8 cellular contexts compared by ENCODE assay signal in genomic region chr20:34824861-34825529, GRCh38. TPM values are rescaled to one million over a fixed set of nuclear protein-coding genes. Genes with fewer than 3 reads are reported as not detected.
DNase-seq lines count a peak whose midpoint lies in the region; ATAC-seq and TF ChIP-seq lines count a peak whose summit lies in the region.

No MANE protein-coding gene starts in this region.

- DNase-seq in DMS79 (lab: John Stamatoyannopoulos, UW) (peak; percentile 21), IMR-90 (peak; percentile 28), T follicular helper cell (ENCODE audit: low read depth) (peak; percentile 52), adrenal gland (peak; percentile 32 to 68 (median 60)), left ventricle myocardium inferior (peak; percentile 68), progenitor cell of endocrine pancreas (ENCODE audit: low spot score, unreplicated experiment) (peak; percentile 73), ureter (ENCODE audit: low spot score) (peak; percentile 59)

- H3K4me3 Mint-ChIP-seq in progenitor cell of endocrine pancreas (ENCODE audit: low read depth), result peak overlapping the region; percentile 97

- H3K27me3 Mint-ChIP-seq in progenitor cell of endocrine pancreas, result peaks cover 3% of the 10 kb centered on the region

- in situ Hi-C loops in IMR-90 (cut with MboI; ENCODE audit: low sequenced_read_pairs), result loop anchor here (25.0 kb wide), 1 partner anchor 612 kb away; the partner anchor contains the start of gene GDF5

- peaks cover 39% of the 10 kb centered on the region for H4K20me1 ChIP-seq in IMR-90 (ENCODE audit: insufficient read depth, low read length)

- no TSS peak for BruUV-seq in IMR-90 (replicated peaks; lab: Mats Ljungman, UMichigan)

- H3K4ac ChIP-seq in IMR-90 (ENCODE audit: low read depth, low read length), result peak overlapping the region; percentile 98

- H3K9me1 ChIP-seq in IMR-90 (ENCODE audit: insufficient read depth, low read length), result peaks cover 18% of the 10 kb centered on the region

- H3K4me1 Mint-ChIP-seq in progenitor cell of endocrine pancreas (ENCODE audit: low read depth), result peaks cover 27% of the 10 kb centered on the region

- peak overlapping the region; percentile 88 for H3K4me2 ChIP-seq in IMR-90 (ENCODE audit: low read depth, low read length)

- H4K8ac ChIP-seq in IMR-90 (ENCODE audit: low read depth in 2 of 2, low read length in 2 of 2), result peak overlapping the region; percentile 72 to 93

- CTCF ChIA-PET in IMR-90 (lab: Yijun Ruan, JAX), result interaction anchor here (0.5 kb wide), 1 partner anchor 139 kb away, joined by 4 read pairs; no protein-coding TSS in a partner anchor

- H3K36me3 ChIP-seq in IMR-90 (ENCODE audit: control insufficient read depth, insufficient read depth, low read length), result no peaks in the 10 kb centered on the region
- H3K36me3 ChIP-seq in adrenal gland (replicated peaks in 1 of 2), result no peaks in the 10 kb centered on the region
- no peaks in the 10 kb centered on the region for H3K36me3 ChIP-seq in left ventricle myocardium inferior

- peak overlapping the region; percentile 98 for H3K14ac ChIP-seq in IMR-90 (replicated peaks; ENCODE audit: low read depth, low read length)

- no peak overlapping the region for H2BK20ac ChIP-seq in IMR-90 (ENCODE audit: low read depth, low read length)

- peak overlapping the region; percentile 91 for H2AK5ac ChIP-seq in IMR-90 (ENCODE audit: low read depth, low read length)

- POLR2A ChIA-PET in IMR-90 (lab: Charles Lee; ENCODE audit: unreplicated experiment), result no interaction called here

- H3K79me1 ChIP-seq in IMR-90 (ENCODE audit: low read depth in 1 of 2, low read length in 2 of 2), result peaks cover 17 to 50% of the 10 kb centered on the region in 2 experiments; a peak in 3 of 4 replicates

- intact Hi-C loops in IMR-90 (cut with micrococcal nuclease) (no loop called here), adrenal gland (cut with DNase I) (no loop called here), left ventricle myocardium inferior (cut with micrococcal nuclease) (no loop called here)

- peak overlapping the region; percentile 81 for H2BK5ac ChIP-seq in IMR-90 (ENCODE audit: low read depth, low read length, poor library complexity, severe bottlenecking)

- no peak for TF ChIP-seq RAD21 in IMR-90 (IDR thresholded peaks at IDR 0.05; ENCODE audit: low read length)

- no peaks in the 10 kb centered on the region for H3K9me3 ChIP-seq in IMR-90 (ENCODE audit: control insufficient read depth, insufficient read depth, low read length)
- no peaks in the 10 kb centered on the region for H3K9me3 ChIP-seq in adrenal gland (replicated peaks in 1 of 3)
- H3K9me3 ChIP-seq in left ventricle myocardium inferior (replicated peaks), result no peaks in the 10 kb centered on the region

- no peaks in the 10 kb centered on the region; the same call in 1 of the 2 replicates for H3K27me3 ChIP-seq in IMR-90 (ENCODE audit: control insufficient read depth, insufficient read depth, low read length)
- H3K27me3 ChIP-seq in adrenal gland, result no peaks in the 10 kb centered on the region
- H3K27me3 ChIP-seq in left ventricle myocardium inferior (ENCODE audit: low read depth), result no peaks in the 10 kb centered on the region

- ATAC-seq in GM21515 (IDR thresholded peaks at IDR 0.05; ENCODE audit: unreplicated experiment), result peak; percentile 67
- peak; percentile 88 for ATAC-seq in IMR-90 (ENCODE audit: low read depth)

- WGBS in IMR-90 (ENCODE audit: extremely low coverage in 2 of 2, insufficient read length in 1 of 2), 2 experiments, result 0% methylated on average over 27 of the region's 67 CpGs; no CpG with 5 or more reads in 1 of the 2 experiments
- WGBS in adrenal gland, 4 donors, result 0 to 4% (median 0%) methylated on average over 4 to 65 of the region's 67 CpGs

- H3K18ac ChIP-seq in IMR-90 (ENCODE audit: low read depth, low read length), result peak overlapping the region; percentile 43

- H2BK120ac ChIP-seq in IMR-90 (ENCODE audit: low read depth, low read length), result peak overlapping the region; percentile 78; the same call in 1 of the 2 replicates

- H3K56ac ChIP-seq in IMR-90 (ENCODE audit: extremely low read depth, insufficient read depth, low read length), result peak overlapping the region; percentile 73

- H3K27ac ChIP-seq in IMR-90 (ENCODE audit: insufficient read depth, low read length) (peak overlapping the region; percentile 70), adrenal gland (peak overlapping the region in 4 of 5 donors; percentile 67 to 99 (median 86)), left ventricle myocardium inferior (replicated peaks) (peak overlapping the region; percentile 98)

- peak overlapping the region; percentile 81 for H4K5ac ChIP-seq in IMR-90 (ENCODE audit: low read depth, low read length)

- peak overlapping the region; percentile 98 for H2AK9ac ChIP-seq in IMR-90 (replicated peaks; ENCODE audit: low read depth, low read length, poor library complexity)

- H3K4me1 ChIP-seq in IMR-90 (ENCODE audit: control insufficient read depth, insufficient read depth, low read length), result no peaks in the 10 kb centered on the region; the same call in none of the 2 replicates
- H3K4me1 ChIP-seq in adrenal gland (replicated peaks in 1 of 2), result peaks cover 13 to 30% of the 10 kb centered on the region in 2 donors
- H3K4me1 ChIP-seq in left ventricle myocardium inferior, result peaks cover 54% of the 10 kb centered on the region

- peaks cover 7% of the 10 kb centered on the region for H3K36me3 Mint-ChIP-seq in progenitor cell of endocrine pancreas (ENCODE audit: insufficient read depth)

- peak overlapping the region; percentile 69 for H3K9ac ChIP-seq in IMR-90 (ENCODE audit: low read depth, low read length)

- peak overlapping the region; percentile 70 for H3K4me3 ChIP-seq in IMR-90 (ENCODE audit: insufficient read depth, low read depth, low read length)
- H3K4me3 ChIP-seq in adrenal gland, result peak overlapping the region; percentile 3 to 92 (median 62)
- peak overlapping the region; percentile 92 for H3K4me3 ChIP-seq in left ventricle myocardium inferior

- TF ChIP-seq CTCF in IMR-90 (conservative IDR thresholded peaks at IDR 0.05; ENCODE audit: low read depth, low read length), result 0 out of 2 replicates have a peak, but pooled peaks have one; percentile 12
- TF ChIP-seq CTCF in adrenal gland (IDR thresholded peaks at IDR 0.05), result peak in 1 of 6 experiments; percentile 5
- TF ChIP-seq CTCF in left ventricle myocardium inferior (IDR thresholded peaks at IDR 0.05; ENCODE audit: borderline replicate concordance), result peak; percentile 15
- peak; percentile 37 for TF ChIP-seq CTCF in progenitor cell of endocrine pancreas (IDR thresholded peaks at IDR 0.05; ENCODE audit: unreplicated experiment)

- peak overlapping the region; percentile 99 for H3K27ac Mint-ChIP-seq in progenitor cell of endocrine pancreas

- no peak overlapping the region; the same call in 2 of the 3 replicates for H2BK15ac ChIP-seq in IMR-90 (ENCODE audit: low read depth, low read length)

- H2AFZ ChIP-seq in IMR-90 (replicated peaks; ENCODE audit: low read length, poor library complexity), result peak overlapping the region; percentile 90

- peaks cover 4% of the 10 kb centered on the region for H3K9me3 Mint-ChIP-seq in progenitor cell of endocrine pancreas (ENCODE audit: low read depth)

- H3K23ac ChIP-seq in IMR-90 (ENCODE audit: low read depth, low read length), result peak overlapping the region; percentile 95

- dilution Hi-C loops in IMR-90 (cut with HindIII; ENCODE audit: low sequenced_read_pairs, unreplicated experiment), result no loop called here

- TF ChIP-seq POLR2A in IMR-90 (IDR thresholded peaks at IDR 0.05; ENCODE audit: low read depth, low read length) (peak; percentile 72), adrenal gland (IDR thresholded peaks at IDR 0.05) (peak in 1 of 2 donors; percentile 37)

- H4K91ac ChIP-seq in IMR-90 (ENCODE audit: insufficient read depth, low read depth, low read length), result peak overlapping the region; percentile 93

TF ChIP-seq in IMR-90, 13 proteins besides CTCF, POLR2A, EP300 and RAD21:
- TF ChIP-seq MAZ (IDR thresholded peaks at IDR 0.05; ENCODE audit: borderline replicate concordance, low read depth, low read length) (peak; percentile 92), SMC3 (IDR thresholded peaks at IDR 0.05; ENCODE audit: low read depth, low read length) (no peak), BHLHE40 (IDR thresholded peaks at IDR 0.05; ENCODE audit: low read depth, low read length) (no peak)

RNA-seq across cellular contexts. Expression of gene NCOA6, which starts 0.5 kb away (rescaled TPM):
- total RNA-seq in IMR-90 (2012; rRNA removed), result 3.6 and 3.9 TPM in 2 replicates
- polyA plus RNA-seq in IMR-90 (2012; rRNA removed), result 13.1 and 14.4 TPM in 2 replicates
- polyA plus RNA-seq in IMR-90 (2012; cell fraction: cytosol; rRNA removed), result 5.7 and 7.9 TPM in 2 replicates
- 15.2 and 22.9 TPM in 2 replicates for polyA plus RNA-seq in IMR-90 (2012; cell fraction: nucleus; rRNA removed; ENCODE audit: low replicate concordance)
- 10 to 100 TPM; 13.4 to 25.4 (median 19.6) TPM for total RNA-seq in adrenal gland
- 10 to 100 TPM; 31.8 to 58.2 (median 34.0) TPM for polyA plus RNA-seq in adrenal gland
- total RNA-seq in left ventricle myocardium inferior, result 14.0 TPM
- total RNA-seq in progenitor cell of endocrine pancreas, result 75.4 and 80.7 TPM in 2 replicates
- 40.7 TPM for total RNA-seq in ureter

RNA-seq across cellular contexts. Expression of gene GGT7, which starts 47.7 kb away (rescaled TPM):
- 3.3 and 3.4 TPM in 2 replicates for total RNA-seq in IMR-90 (2012; rRNA removed)
- 25.9 and 32.8 TPM in 2 replicates for polyA plus RNA-seq in IMR-90 (2012; rRNA removed)
- 13.0 and 25.4 TPM in 2 replicates for polyA plus RNA-seq in IMR-90 (2012; cell fraction: cytosol; rRNA removed)
- polyA plus RNA-seq in IMR-90 (2012; cell fraction: nucleus; rRNA removed; ENCODE audit: low replicate concordance), result 110 and 233 TPM in 2 replicates
- total RNA-seq in adrenal gland, result 10 to 100 TPM in 7 of 8 donors, 1 to 10 TPM in 1; 6.5 to 24.8 (median 15.8) TPM
- polyA plus RNA-seq in adrenal gland, result 10 to 100 TPM in 2 of 3 donors, 1 to 10 TPM in 1; 5.3 to 27.8 (median 12.2) TPM
- 21.6 TPM for total RNA-seq in left ventricle myocardium inferior
- total RNA-seq in progenitor cell of endocrine pancreas, result 58.4 and 59.1 TPM in 2 replicates
- total RNA-seq in ureter, result 27.3 TPM

RNA-seq across cellular contexts. Expression of gene ACSS2, which starts 51.4 kb away (rescaled TPM):
- 38.9 and 46.4 TPM in 2 replicates for total RNA-seq in IMR-90 (2012; rRNA removed)
- 26.9 and 27.1 TPM in 2 replicates for polyA plus RNA-seq in IMR-90 (2012; rRNA removed)
- 20.5 and 21.4 TPM in 2 replicates for polyA plus RNA-seq in IMR-90 (2012; cell fraction: cytosol; rRNA removed)
- polyA plus RNA-seq in IMR-90 (2012; cell fraction: nucleus; rRNA removed; ENCODE audit: low replicate concordance), result 67.9 and 79.4 TPM in 2 replicates
- total RNA-seq in adrenal gland, result 100 to 1,000 TPM in 6 of 8 donors, 10 to 100 TPM in 2; 81.4 to 353 (median 128) TPM
- 100 to 1,000 TPM; 148 to 386 (median 161) TPM for polyA plus RNA-seq in adrenal gland
- 101 TPM for total RNA-seq in left ventricle myocardium inferior
- total RNA-seq in progenitor cell of endocrine pancreas, result 31.3 and 34.8 TPM in 2 replicates
- 45.8 TPM for total RNA-seq in ureter

Comparison
In these comparisons a context has a peak if more than half of its experiments do, and no peak if none do; other contexts are left out.
1. Peak in every context shown above with its lines: DNase-seq, ATAC-seq, H3K4me3 ChIP-seq and H3K27ac ChIP-seq.
2. DNase-seq: peak in every context shown above with its lines; median percentile 73 in progenitor cell of endocrine pancreas; 68 in left ventricle myocardium inferior; 60 in adrenal gland; 59 in ureter; 52 in T follicular helper cell; 28 in IMR-90; 21 in DMS79.